Comparison of ENCODE assay signal across 30 cellular contexts in the genomic region with DNA sequence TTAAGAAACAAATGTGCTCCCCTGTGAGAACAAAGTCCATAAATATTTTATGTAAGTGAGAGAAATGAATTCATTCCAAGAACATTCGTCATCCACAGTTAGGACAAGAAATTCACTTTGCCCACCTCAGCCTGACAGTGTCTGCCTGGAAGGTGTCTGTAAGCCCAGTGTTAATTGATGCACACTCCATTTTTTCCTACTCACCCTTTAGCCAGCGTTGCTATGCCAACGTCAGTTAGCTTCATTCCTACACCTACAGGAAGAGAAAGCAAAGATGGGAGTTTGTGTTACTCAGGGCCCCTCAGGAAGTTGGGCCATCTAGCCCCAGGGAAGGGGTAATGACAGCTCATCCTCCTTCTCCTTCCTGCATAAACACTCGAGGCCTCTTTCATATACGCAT.
DNase-seq lines count a peak whose midpoint lies in the region; ATAC-seq, FAIRE-seq and TF ChIP-seq lines count a peak whose summit lies in the region.
"Had no signal": no experiment of that assay in that cellular context is flagged by ENCODE, and none has a peak within 500 bp of the region (broad histone marks: within the 10 kb centered on the region; RNA-seq: fewer than 3 reads in every experiment).

No MANE protein-coding gene starts in this region.

- H3K27ac Mint-ChIP-seq in activated CD4-positive, alpha-beta T cell treated with anti-CD3 and anti-CD28 coated beads, Interleukin-2, amount 10 ng/mL, durations not matched to agents 24 days and 14 days = no peak overlapping the region
- H3K27ac Mint-ChIP-seq: activated naive CD4-positive, alpha-beta T cell treated with anti-CD3 and anti-CD28 coated beads, Interleukin-2, amount 50 U/mL, for 72 hours; activated T-helper 1 cell treated with anti-CD3 and anti-CD28 coated beads, Interleukin-12 subunit alpha, Interleukin-12 subunit beta, Interleukin-2, Interleukin-4 antibody, amounts not matched to agents 30 ng/mL and 10 ng/mL and 1 ng/mL, durations not matched to agents 14 hours and 24 hours and 36 hours; H9; T-helper 17 cell had no signal

- peaks cover 28% of the 10 kb centered on the region for H3K27me3 Mint-ChIP-seq in activated CD4-positive, alpha-beta T cell treated with anti-CD3 and anti-CD28 coated beads, Interleukin-2, amount 10 ng/mL, durations not matched to agents 24 days and 14 days

- peak; percentile 12 for DNase-seq in CD1c-positive myeloid dendritic cell (ENCODE audit: extremely low spot score)
- no peak for DNase-seq in GM19239 (ENCODE audit: insufficient read length, low spot score)
- no peak for DNase-seq in RWPE2 (ENCODE audit: low spot score)
- DNase-seq in esophagus muscularis mucosa (ENCODE audit: extremely low spot score) = no peak
- DNase-seq in activated naive CD4-positive, alpha-beta T cell (lab: John Stamatoyannopoulos, UW) = no peak
- DNase-seq in activated CD4-positive, alpha-beta T cell treated with anti-CD3 and anti-CD28 coated beads, Interleukin-2, amount 10 ng/mL, durations not matched to agents 24 days and 14 days = no peak
- DNase-seq in sigmoid colon = no peak
- DNase-seq in cortex of kidney (lab: John Stamatoyannopoulos, UW) = no peak
- DNase-seq: activated CD4-positive, alpha-beta T cell treated with anti-CD3 and anti-CD28 coated beads for 48 hours; aorta; BE2C; cerebellar nuclear complex; DMS79 treated with DMSO at 0.1 percent for 48 hours; effector CD4-positive, alpha-beta T cell; H9; hypothalamus; NCI-H2171; NCI-H524; right lobe of liver; RPMI8226; stimulated activated CD4-positive, alpha-beta T cell treated with anti-CD3 and anti-CD28 coated beads, Interleukin-15, amount 100 ng/mL, for 24 hours; stimulated activated naive CD8-positive, alpha-beta T cell treated with anti-CD3 and anti-CD28 coated beads, Interleukin-15, Interleukin-2, amounts not matched to agents 100 U/mL and 50 U/mL, for 24 hours; T-helper 17 cell had no signal

- peaks cover 8% of the 10 kb centered on the region for H3K4me1 Mint-ChIP-seq in activated CD4-positive, alpha-beta T cell treated with anti-CD3 and anti-CD28 coated beads, Interleukin-2, amount 10 ng/mL, durations not matched to agents 24 days and 14 days

- intact Hi-C loops in esophagus muscularis mucosa (cut with DNase I) = loop anchor here (10.0 kb wide), 1 partner anchor 313 kb away; no protein-coding TSS in a partner anchor
- intact Hi-C loops in activated CD4-positive, alpha-beta T cell treated with anti-CD3 and anti-CD28 coated beads, Interleukin-2, amount 10 ng/mL, durations not matched to agents 24 days and 14 days (cut with micrococcal nuclease) = no loop called here
- intact Hi-C loops in sigmoid colon (cut with DNase I) = loop anchor here (10.0 kb wide), 1 partner anchor 363 kb away; no protein-coding TSS in a partner anchor

- H3K27me3 ChIP-seq in RWPE2 (ENCODE audit: insufficient read depth, poor library complexity, severe bottlenecking) (no peaks in the 10 kb centered on the region), esophagus muscularis mucosa (no peaks in the 10 kb centered on the region), sigmoid colon (no peaks in the 10 kb centered on the region)
- H3K27me3 ChIP-seq: BE2C, right lobe of liver had no signal

- H3K9me3 Mint-ChIP-seq in activated CD4-positive, alpha-beta T cell treated with anti-CD3 and anti-CD28 coated beads, Interleukin-2, amount 10 ng/mL, durations not matched to agents 24 days and 14 days = no peaks in the 10 kb centered on the region
- H3K9me3 Mint-ChIP-seq: activated naive CD4-positive, alpha-beta T cell treated with anti-CD3 and anti-CD28 coated beads, Interleukin-2, amount 50 U/mL, for 72 hours; activated T-helper 1 cell treated with anti-CD3 and anti-CD28 coated beads, Interleukin-12 subunit alpha, Interleukin-12 subunit beta, Interleukin-2, Interleukin-4 antibody, amounts not matched to agents 30 ng/mL and 10 ng/mL and 1 ng/mL, durations not matched to agents 14 hours and 24 hours and 36 hours; H9 had no signal

- H3K4me1 ChIP-seq in RWPE2 (ENCODE audit: insufficient read depth, poor library complexity, severe bottlenecking) (no peaks in the 10 kb centered on the region), esophagus muscularis mucosa (peaks cover 24 to 62% (median 55%) of the 10 kb centered on the region in 4 donors), sigmoid colon (peaks cover 0 to 25% (median 20%) of the 10 kb centered on the region in 4 donors)
- H3K4me1 ChIP-seq: BE2C had no signal

- FAIRE-seq in GM19239 (lab: Jason Lieb, UNC) = peak; percentile 4
- FAIRE-seq: frontal cortex, GM12892, islet of Langerhans had no signal

- no peak overlapping the region for H3K4me3 Mint-ChIP-seq in activated CD4-positive, alpha-beta T cell treated with anti-CD3 and anti-CD28 coated beads, Interleukin-2, amount 10 ng/mL, durations not matched to agents 24 days and 14 days
- H3K4me3 Mint-ChIP-seq: activated T-helper 1 cell treated with anti-CD3 and anti-CD28 coated beads, Interleukin-12 subunit alpha, Interleukin-12 subunit beta, Interleukin-2, Interleukin-4 antibody, amounts not matched to agents 30 ng/mL and 10 ng/mL and 1 ng/mL, durations not matched to agents 14 hours and 24 hours and 36 hours; H9; T-helper 17 cell had no signal

- H3K27ac ChIP-seq in RWPE2 (ENCODE audit: poor library complexity, severe bottlenecking) (no peak overlapping the region), esophagus muscularis mucosa (replicated peaks in 1 of 4) (peak overlapping the region; percentile 77 to 80 (median 78)), sigmoid colon (peak overlapping the region in 1 of 4 donors; percentile 69)
- H3K27ac ChIP-seq: right lobe of liver, SK-N-MC, VCaP had no signal

- TF ChIP-seq EP300 in esophagus muscularis mucosa (IDR thresholded peaks at IDR 0.05) (no peak), sigmoid colon (IDR thresholded peaks at IDR 0.05) (no peak)

- peak; percentile 48 for ATAC-seq in RWPE2 (ENCODE audit: low read depth)
- ATAC-seq: activated naive CD4-positive, alpha-beta T cell treated with anti-CD3 and anti-CD28 coated beads, Interleukin-2, amount 50 U/mL, for 72 hours; right lobe of liver; stimulated activated naive CD8-positive, alpha-beta T cell treated with anti-CD3 and anti-CD28 coated beads, Interleukin-15, Interleukin-2, amounts not matched to agents 100 U/mL and 50 U/mL, for 24 hours; T-helper 17 cell had no signal

- H3K9me3 ChIP-seq in RWPE2 (ENCODE audit: severe bottlenecking) = no peaks in the 10 kb centered on the region
- no peaks in the 10 kb centered on the region for H3K9me3 ChIP-seq in esophagus muscularis mucosa
- H3K9me3 ChIP-seq in sigmoid colon = no peaks in the 10 kb centered on the region
- H3K9me3 ChIP-seq: BE2C, right lobe of liver had no signal

- TF ChIP-seq CTCF in RWPE2 (IDR thresholded peaks at IDR 0.05; ENCODE audit: poor library complexity, severe bottlenecking) (no peak), esophagus muscularis mucosa (IDR thresholded peaks at IDR 0.05) (no peak), sigmoid colon (IDR thresholded peaks at IDR 0.05) (no peak)

- H3K4me3 ChIP-seq in RWPE2 (ENCODE audit: severe bottlenecking) = no peak overlapping the region
- no peak overlapping the region for H3K4me3 ChIP-seq in esophagus muscularis mucosa
- no peak overlapping the region for H3K4me3 ChIP-seq in sigmoid colon
- H3K4me3 ChIP-seq: right lobe of liver, SK-N-MC had no signal

- H3K36me3 ChIP-seq in RWPE2 (ENCODE audit: low read depth) (no peaks in the 10 kb centered on the region), esophagus muscularis mucosa (no peaks in the 10 kb centered on the region), sigmoid colon (no peaks in the 10 kb centered on the region)
- H3K36me3 ChIP-seq: BE2C, right lobe of liver had no signal

- 48% methylated on average over 5 of the region's 5 CpGs for WGBS in esophagus muscularis mucosa
- 76 to 91% methylated on average over 5 of the region's 5 CpGs for WGBS in sigmoid colon, 2 donors

- H3K36me3 Mint-ChIP-seq in activated CD4-positive, alpha-beta T cell treated with anti-CD3 and anti-CD28 coated beads, Interleukin-2, amount 10 ng/mL, durations not matched to agents 24 days and 14 days (ENCODE audit: low read depth) = no peaks in the 10 kb centered on the region
- H3K36me3 Mint-ChIP-seq: activated naive CD4-positive, alpha-beta T cell treated with anti-CD3 and anti-CD28 coated beads, Interleukin-2, amount 50 U/mL, for 72 hours had no signal

- TF ChIP-seq POLR2A in esophagus muscularis mucosa (IDR thresholded peaks at IDR 0.05; ENCODE audit: low read depth) (no peak), sigmoid colon (IDR thresholded peaks at IDR 0.05) (no peak)
